1 cellular context compared by ENCODE assay signal in the genomic region with DNA sequence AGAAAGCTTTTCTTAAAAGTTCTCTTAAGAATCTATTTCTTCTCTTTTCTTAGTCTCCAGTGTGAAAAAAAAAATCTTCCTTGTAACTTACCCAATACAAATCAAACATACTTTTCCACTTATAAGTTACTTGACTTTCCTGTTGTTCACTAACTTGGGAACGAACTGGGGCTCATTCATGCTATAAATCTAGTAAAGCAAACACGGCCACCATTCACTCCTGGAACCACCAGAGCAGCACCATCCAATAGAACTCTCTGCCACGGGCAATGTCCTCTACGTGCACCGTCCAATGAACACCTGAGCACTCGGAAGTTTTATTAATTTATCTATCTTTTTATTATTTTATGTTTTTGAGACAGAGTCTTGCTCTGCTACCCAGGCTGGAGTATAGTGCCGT.
TF ChIP-seq lines count a peak whose summit lies in the region.

No MANE protein-coding gene starts in this region.

TF ChIP-seq in GM23338, 12 proteins besides CTCF, POLR2A, EP300 and RAD21 (continued from another document):
- TF ChIP-seq, protein P1, sequence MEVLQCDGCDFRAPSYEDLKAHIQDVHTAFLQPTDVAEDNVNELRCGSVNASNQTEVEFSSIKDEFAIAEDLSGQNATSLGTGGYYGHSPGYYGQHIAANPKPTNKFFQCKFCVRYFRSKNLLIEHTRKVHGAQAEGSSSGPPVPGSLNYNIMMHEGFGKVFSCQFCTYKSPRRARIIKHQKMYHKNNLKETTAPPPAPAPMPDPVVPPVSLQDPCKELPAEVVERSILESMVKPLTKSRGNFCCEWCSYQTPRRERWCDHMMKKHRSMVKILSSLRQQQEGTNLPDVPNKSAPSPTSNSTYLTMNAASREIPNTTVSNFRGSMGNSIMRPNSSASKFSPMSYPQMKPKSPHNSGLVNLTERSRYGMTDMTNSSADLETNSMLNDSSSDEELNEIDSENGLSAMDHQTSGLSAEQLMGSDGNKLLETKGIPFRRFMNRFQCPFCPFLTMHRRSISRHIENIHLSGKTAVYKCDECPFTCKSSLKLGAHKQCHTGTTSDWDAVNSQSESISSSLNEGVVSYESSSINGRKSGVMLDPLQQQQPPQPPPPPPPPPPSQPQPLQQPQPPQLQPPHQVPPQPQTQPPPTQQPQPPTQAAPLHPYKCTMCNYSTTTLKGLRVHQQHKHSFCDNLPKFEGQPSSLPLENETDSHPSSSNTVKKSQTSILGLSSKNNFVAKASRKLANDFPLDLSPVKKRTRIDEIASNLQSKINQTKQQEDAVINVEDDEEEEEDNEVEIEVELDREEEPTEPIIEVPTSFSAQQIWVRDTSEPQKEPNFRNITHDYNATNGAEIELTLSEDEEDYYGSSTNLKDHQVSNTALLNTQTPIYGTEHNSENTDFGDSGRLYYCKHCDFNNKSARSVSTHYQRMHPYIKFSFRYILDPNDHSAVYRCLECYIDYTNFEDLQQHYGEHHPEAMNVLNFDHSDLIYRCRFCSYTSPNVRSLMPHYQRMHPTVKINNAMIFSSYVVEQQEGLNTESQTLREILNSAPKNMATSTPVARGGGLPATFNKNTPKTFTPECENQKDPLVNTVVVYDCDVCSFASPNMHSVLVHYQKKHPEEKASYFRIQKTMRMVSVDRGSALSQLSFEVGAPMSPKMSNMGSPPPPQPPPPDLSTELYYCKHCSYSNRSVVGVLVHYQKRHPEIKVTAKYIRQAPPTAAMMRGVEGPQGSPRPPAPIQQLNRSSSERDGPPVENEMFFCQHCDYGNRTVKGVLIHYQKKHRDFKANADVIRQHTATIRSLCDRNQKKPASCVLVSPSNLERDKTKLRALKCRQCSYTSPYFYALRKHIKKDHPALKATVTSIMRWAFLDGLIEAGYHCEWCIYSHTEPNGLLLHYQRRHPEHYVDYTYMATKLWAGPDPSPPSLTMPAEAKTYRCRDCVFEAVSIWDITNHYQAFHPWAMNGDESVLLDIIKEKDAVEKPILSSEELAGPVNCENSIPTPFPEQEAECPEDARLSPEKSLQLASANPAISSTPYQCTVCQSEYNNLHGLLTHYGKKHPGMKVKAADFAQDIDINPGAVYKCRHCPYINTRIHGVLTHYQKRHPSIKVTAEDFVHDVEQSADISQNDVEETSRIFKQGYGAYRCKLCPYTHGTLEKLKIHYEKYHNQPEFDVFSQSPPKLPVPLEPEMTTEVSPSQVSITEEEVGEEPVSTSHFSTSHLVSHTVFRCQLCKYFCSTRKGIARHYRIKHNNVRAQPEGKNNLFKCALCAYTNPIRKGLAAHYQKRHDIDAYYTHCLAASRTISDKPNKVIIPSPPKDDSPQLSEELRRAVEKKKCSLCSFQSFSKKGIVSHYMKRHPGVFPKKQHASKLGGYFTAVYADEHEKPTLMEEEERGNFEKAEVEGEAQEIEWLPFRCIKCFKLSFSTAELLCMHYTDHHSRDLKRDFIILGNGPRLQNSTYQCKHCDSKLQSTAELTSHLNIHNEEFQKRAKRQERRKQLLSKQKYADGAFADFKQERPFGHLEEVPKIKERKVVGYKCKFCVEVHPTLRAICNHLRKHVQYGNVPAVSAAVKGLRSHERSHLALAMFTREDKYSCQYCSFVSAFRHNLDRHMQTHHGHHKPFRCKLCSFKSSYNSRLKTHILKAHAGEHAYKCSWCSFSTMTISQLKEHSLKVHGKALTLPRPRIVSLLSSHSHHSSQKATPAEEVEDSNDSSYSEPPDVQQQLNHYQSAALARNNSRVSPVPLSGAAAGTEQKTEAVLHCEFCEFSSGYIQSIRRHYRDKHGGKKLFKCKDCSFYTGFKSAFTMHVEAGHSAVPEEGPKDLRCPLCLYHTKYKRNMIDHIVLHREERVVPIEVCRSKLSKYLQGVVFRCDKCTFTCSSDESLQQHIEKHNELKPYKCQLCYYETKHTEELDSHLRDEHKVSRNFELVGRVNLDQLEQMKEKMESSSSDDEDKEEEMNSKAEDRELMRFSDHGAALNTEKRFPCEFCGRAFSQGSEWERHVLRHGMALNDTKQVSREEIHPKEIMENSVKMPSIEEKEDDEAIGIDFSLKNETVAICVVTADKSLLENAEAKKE (CRISPR knock-in tag; IDR thresholded peaks at IDR 0.05): no peak
